7 cellular contexts compared by ENCODE assay signal in genomic region chr14:89702151-89702936, GRCh38.
A peak's percentile ranks its signal among the peaks of the same experiment; 100 is the strongest.
DNase-seq lines count a peak whose midpoint lies in the region; ATAC-seq, FAIRE-seq and TF ChIP-seq lines count a peak whose summit lies in the region.

No MANE protein-coding gene starts in this region.

- DNase-seq in GM12892 (ENCODE audit: insufficient read length), result no peak
- peak; percentile 29 for DNase-seq in RPMI7951 (ENCODE audit: low read depth)
- DNase-seq in epithelial cell of esophagus (ENCODE audit: low read depth), result peak; percentile 10
- DNase-seq in nephron progenitor cell, result no peak
- DNase-seq in stimulated activated CD4-positive, alpha-beta T cell treated with anti-CD3 and anti-CD28 coated beads, Interleukin-4, amount 100 ng/mL, for 24 hours, result no peak

- H3K36me3 Mint-ChIP-seq in nephron progenitor cell (ENCODE audit: low read depth), result peaks cover 8% of the 10 kb centered on the region

- H3K4me3 Mint-ChIP-seq in nephron progenitor cell, result peak overlapping the region; percentile 59

- TF ChIP-seq POLR2A in GM12892 (IDR thresholded peaks at IDR 0.05; ENCODE audit: low read depth, low read length), result no peak

- H3K9me3 Mint-ChIP-seq in nephron progenitor cell, result peaks cover 37% of the 10 kb centered on the region

- ATAC-seq in HG03025 (IDR thresholded peaks at IDR 0.05; ENCODE audit: low FRiP score, unreplicated experiment), result no peak
- ATAC-seq in HG02763 (IDR thresholded peaks at IDR 0.05; ENCODE audit: unreplicated experiment), result no peak

- FAIRE-seq in GM12892 (lab: Jason Lieb, UNC), result peak; percentile 73

- TF ChIP-seq CTCF in epithelial cell of esophagus (IDR thresholded peaks at IDR 0.05; ENCODE audit: insufficient read depth, low read depth, low read length, missing control alignments) (no peak), nephron progenitor cell (IDR thresholded peaks at IDR 0.05) (no peak)

- H3K4me3 ChIP-seq in epithelial cell of esophagus (ENCODE audit: low read length), result peak overlapping the region; percentile 53

- H3K27ac Mint-ChIP-seq in nephron progenitor cell, result no peak overlapping the region

- H3K4me1 Mint-ChIP-seq in nephron progenitor cell, result peaks cover 18% of the 10 kb centered on the region

- H3K27me3 Mint-ChIP-seq in nephron progenitor cell (ENCODE audit: low read depth, poor library complexity), result peaks cover 12% of the 10 kb centered on the region

Comparison
In these comparisons a context has a peak if more than half of its experiments do, and no peak if none do; other contexts are left out.
1. DNase-seq: peak in RPMI7951 (single experiment) and epithelial cell of esophagus (single experiment); none in GM12892 (single experiment), nephron progenitor cell (single experiment) and stimulated activated CD4-positive, alpha-beta T cell treated with anti-CD3 and anti-CD28 coated beads, Interleukin-4, amount 100 ng/mL, for 24 hours (single experiment).